ENCODE assay signal across 8 cellular contexts in genomic region chr2:9003366-9003615, GRCh38. TPM values are rescaled to one million over a fixed set of nuclear protein-coding genes. Genes with fewer than 3 reads are reported as not detected.
DNase-seq lines count a peak whose midpoint lies in the region; TF ChIP-seq lines count a peak whose summit lies in the region.

No MANE protein-coding gene starts in this region.

- CTCF ChIA-PET in AG04449 (lab: Yijun Ruan, JAX), result interaction anchor here (0.6 to 0.8 kb wide), 3 partner anchors 10 to 137 kb away, joined by 3 to 5 read pairs (median 3); no protein-coding TSS in a partner anchor
- CTCF ChIA-PET in CD4-positive, alpha-beta memory T cell (lab: Charles Lee; ENCODE audit: partially characterized antibody), result no interaction called here

- H3K27ac ChIP-seq in endodermal cell (ENCODE audit: low read depth, low read length) (no peak overlapping the region), neural progenitor cell (no peak overlapping the region)
- H3K27ac ChIP-seq in CD4-positive, alpha-beta memory T cell (ENCODE audit: low read depth, low read length), result no peak overlapping the region

- 0% methylated on average over 2 to 25 of the region's 25 CpGs for WGBS in endodermal cell (ENCODE audit: insufficient coverage in 1 of 2, insufficient read length in 1 of 2), 2 experiments

- H3K27me3 ChIP-seq in endodermal cell (ENCODE audit: control insufficient read depth, insufficient read depth, low read length, poor library complexity, severe bottlenecking) (no peaks in the 10 kb centered on the region), neural progenitor cell (peaks cover 14% of the 10 kb centered on the region)
- H3K27me3 ChIP-seq in CD4-positive, alpha-beta memory T cell (ENCODE audit: insufficient read depth, low read length), result no peaks in the 10 kb centered on the region

- DNase-seq in AG04449 (ENCODE audit: low read depth, low spot score) (no peak), LNCaP clone FGC (ENCODE audit: low read depth) (no peak), endodermal cell (no peak), neural progenitor cell (ENCODE audit: low spot score) (no peak), NCI-H526 (lab: John Stamatoyannopoulos, UW) (no peak), NCI-H2081 treated with DMSO at 0.1 percent for 48 hours (lab: John Stamatoyannopoulos, UW) (no peak)
- no peak for DNase-seq in CD4-positive, alpha-beta memory T cell
- no peak for DNase-seq in activated effector memory CD4-positive, alpha-beta T cell treated with Interleukin-2 at 50 U/mL for 16 hours

- intact Hi-C loops in CD4-positive, alpha-beta memory T cell (cut with micrococcal nuclease), result loop anchor here (5.0 kb wide), 2 partner anchors 166 to 321 kb away; partner anchors contain the start of genes ID2 and KIDINS220

- peak overlapping the region; percentile 84 for H3K4me2 ChIP-seq in neural progenitor cell

- peaks cover 4% of the 10 kb centered on the region for H3K36me3 Mint-ChIP-seq in endodermal cell (ENCODE audit: low read depth)
- H3K36me3 Mint-ChIP-seq in neural progenitor cell, result peaks cover 4% of the 10 kb centered on the region
- no peaks in the 10 kb centered on the region for H3K36me3 Mint-ChIP-seq in CD4-positive, alpha-beta memory T cell

- no peaks in the 10 kb centered on the region for H3K9me3 Mint-ChIP-seq in endodermal cell
- no peaks in the 10 kb centered on the region for H3K9me3 Mint-ChIP-seq in neural progenitor cell
- no peaks in the 10 kb centered on the region for H3K9me3 Mint-ChIP-seq in CD4-positive, alpha-beta memory T cell

- peaks cover 16% of the 10 kb centered on the region for H3F3A ChIP-seq in neural progenitor cell (ENCODE audit: low read depth)

- peak overlapping the region; percentile 87 for H3K4me3 Mint-ChIP-seq in endodermal cell
- H3K4me3 Mint-ChIP-seq in neural progenitor cell, result no peak overlapping the region
- H3K4me3 Mint-ChIP-seq in CD4-positive, alpha-beta memory T cell, result no peak overlapping the region

- H3K9me3 ChIP-seq in endodermal cell (ENCODE audit: control insufficient read depth, low read length) (no peaks in the 10 kb centered on the region), neural progenitor cell (ENCODE audit: low read depth) (no peaks in the 10 kb centered on the region)
- no peaks in the 10 kb centered on the region for H3K9me3 ChIP-seq in CD4-positive, alpha-beta memory T cell (ENCODE audit: control insufficient read depth in 1 of 2, low read length in 2 of 2)

- POLR2A ChIA-PET in AG04449 (lab: Yijun Ruan, JAX), result interaction anchor here (0.6 to 1.0 kb wide), 5 partner anchors 10 to 258 kb away, joined by 3 to 5 read pairs (median 3); no protein-coding TSS in a partner anchor
- POLR2A ChIA-PET in CD4-positive, alpha-beta memory T cell (lab: Charles Lee; ENCODE audit: partially characterized antibody), result interaction anchor here (0.6 kb wide), 1 partner anchor 421 kb away, joined by 3 read pairs; no protein-coding TSS in a partner anchor

- peak overlapping the region; percentile 70 for H3K4me3 ChIP-seq in AG04449 (ENCODE audit: low read depth, low read length)
- H3K4me3 ChIP-seq in LNCaP clone FGC (ENCODE audit: low read depth, low read length), result peak overlapping the region; percentile 76
- peak overlapping the region; percentile 95 for H3K4me3 ChIP-seq in endodermal cell (ENCODE audit: low read length)
- peak overlapping the region; percentile 68 for H3K4me3 ChIP-seq in neural progenitor cell
- H3K4me3 ChIP-seq in CD4-positive, alpha-beta memory T cell (ENCODE audit: low read length in 2 of 2), result peak overlapping the region in 1 of 2 donors; percentile 49

- peak overlapping the region; percentile 80 for H2AFZ ChIP-seq in neural progenitor cell (replicated peaks)

- peaks cover 21% of the 10 kb centered on the region for H3K4me1 Mint-ChIP-seq in endodermal cell
- H3K4me1 Mint-ChIP-seq in neural progenitor cell, result peaks cover 26% of the 10 kb centered on the region
- peaks cover 10 to 22% (median 14%) of the 10 kb centered on the region in 4 donors for H3K4me1 Mint-ChIP-seq in CD4-positive, alpha-beta memory T cell

- no peak overlapping the region for H3K27ac Mint-ChIP-seq in endodermal cell
- H3K27ac Mint-ChIP-seq in neural progenitor cell, result no peak overlapping the region
- no peak overlapping the region for H3K27ac Mint-ChIP-seq in CD4-positive, alpha-beta memory T cell

- H4K20me1 ChIP-seq in neural progenitor cell (ENCODE audit: low read depth), result peaks cover 33% of the 10 kb centered on the region

- H3K4me1 ChIP-seq in endodermal cell (ENCODE audit: control insufficient read depth, insufficient read depth, low read length) (no peaks in the 10 kb centered on the region), neural progenitor cell (peaks cover 24% of the 10 kb centered on the region)
- peaks cover 6% of the 10 kb centered on the region for H3K4me1 ChIP-seq in CD4-positive, alpha-beta memory T cell (ENCODE audit: insufficient read depth, low read length)

- peaks cover 61% of the 10 kb centered on the region for H3K79me2 ChIP-seq in neural progenitor cell (ENCODE audit: low read depth)

- H3K27me3 Mint-ChIP-seq in endodermal cell (ENCODE audit: insufficient read depth) (peaks cover 16% of the 10 kb centered on the region), neural progenitor cell (ENCODE audit: insufficient read depth, low read depth) (peaks cover 12% of the 10 kb centered on the region)
- no peaks in the 10 kb centered on the region for H3K27me3 Mint-ChIP-seq in CD4-positive, alpha-beta memory T cell

- H3K9ac ChIP-seq in endodermal cell (ENCODE audit: extremely low read depth, low read length, poor library complexity, severe bottlenecking), result peak overlapping the region; percentile 40
- H3K9ac ChIP-seq in neural progenitor cell, result peak overlapping the region; percentile 50

- H3K36me3 ChIP-seq in endodermal cell (ENCODE audit: control insufficient read depth, insufficient read depth, low read length), result no peaks in the 10 kb centered on the region
- no peaks in the 10 kb centered on the region for H3K36me3 ChIP-seq in neural progenitor cell
- no peaks in the 10 kb centered on the region for H3K36me3 ChIP-seq in CD4-positive, alpha-beta memory T cell (ENCODE audit: insufficient read depth, low read length)

- no peak for TF ChIP-seq CTCF in AG04449 (IDR thresholded peaks at IDR 0.05; ENCODE audit: insufficient read depth, low read length, missing control alignments)
- TF ChIP-seq CTCF in LNCaP clone FGC (IDR thresholded peaks at IDR 0.05; ENCODE audit: control insufficient read depth, extremely low read depth, insufficient read depth), result no peak
- no peak for TF ChIP-seq CTCF in endodermal cell (conservative IDR thresholded peaks at IDR 0.05)
- TF ChIP-seq CTCF in neural progenitor cell (IDR thresholded peaks at IDR 0.05), result no peak

RNA-seq across cellular contexts. Expression of gene MBOAT2, which starts 0.2 kb away (rescaled TPM):
- 10 to 100 TPM; 45.3 to 51.0 TPM for total RNA-seq in endodermal cell
- polyA plus RNA-seq in endodermal cell (2013, experiment 1 of 2), result 64.0 TPM
- 46.7 TPM for polyA plus RNA-seq in endodermal cell (2013, experiment 2 of 2)
- 56.1 and 84.0 TPM in 2 replicates for total RNA-seq in neural progenitor cell (ENCODE audit: low replicate concordance)
- 1 to 10 TPM; 1.5 to 2.0 TPM for total RNA-seq in CD4-positive, alpha-beta memory T cell
- 1 to 10 TPM in 1 of 2 donors, under 1 TPM in 1; 0.20 to 1.9 TPM for polyA plus RNA-seq in CD4-positive, alpha-beta memory T cell

Comparison
In these comparisons a context has a peak if more than half of its experiments do, and no peak if none do; other contexts are left out.
1. RNA of gene MBOAT2, which starts 0.2 kb away (total RNA-seq): 56.1 to 84.0 TPM in neural progenitor cell and 45.3 to 51.0 TPM in endodermal cell; 1.5 to 2.0 TPM in CD4-positive, alpha-beta memory T cell; every median in the first group is over 10 times any median in the second.